ENCODE assay signal across 1 cellular context in genomic region chr17:7572338-7572587, GRCh38.
TF ChIP-seq lines count a peak whose summit lies in the region.

No MANE protein-coding gene starts in this region.

TF ChIP-seq in HepG2, 621 proteins besides CTCF, POLR2A, EP300 and RAD21 (continued from another document and continues in another):
- TF ChIP-seq PRDM10 (CRISPR knock-in tag; IDR thresholded peaks at IDR 0.05; ENCODE audit: low read depth), result peak; percentile 74; the same call in 1 of the 2 replicates
- TF ChIP-seq ZMYM4 (CRISPR knock-in tag; IDR thresholded peaks at IDR 0.05), result peak; percentile 77; the same call in 1 of the 2 replicates
- no peak for TF ChIP-seq MTA1 (CRISPR knock-in tag; IDR thresholded peaks at IDR 0.05; ENCODE audit: borderline replicate concordance)
- no peak for TF ChIP-seq TOPORS (CRISPR knock-in tag; IDR thresholded peaks at IDR 0.05)
- no peak for TF ChIP-seq NR2F6 (IDR thresholded peaks at IDR 0.05)
- peak; percentile 66; the same call in 1 of the 2 replicates for TF ChIP-seq NR2F6 (CRISPR knock-in tag; IDR thresholded peaks at IDR 0.05)
- TF ChIP-seq BRCA1 (CRISPR knock-in tag; IDR thresholded peaks at IDR 0.05), result peak; percentile 76; the same call in 1 of the 2 replicates
- TF ChIP-seq, protein P1, sequence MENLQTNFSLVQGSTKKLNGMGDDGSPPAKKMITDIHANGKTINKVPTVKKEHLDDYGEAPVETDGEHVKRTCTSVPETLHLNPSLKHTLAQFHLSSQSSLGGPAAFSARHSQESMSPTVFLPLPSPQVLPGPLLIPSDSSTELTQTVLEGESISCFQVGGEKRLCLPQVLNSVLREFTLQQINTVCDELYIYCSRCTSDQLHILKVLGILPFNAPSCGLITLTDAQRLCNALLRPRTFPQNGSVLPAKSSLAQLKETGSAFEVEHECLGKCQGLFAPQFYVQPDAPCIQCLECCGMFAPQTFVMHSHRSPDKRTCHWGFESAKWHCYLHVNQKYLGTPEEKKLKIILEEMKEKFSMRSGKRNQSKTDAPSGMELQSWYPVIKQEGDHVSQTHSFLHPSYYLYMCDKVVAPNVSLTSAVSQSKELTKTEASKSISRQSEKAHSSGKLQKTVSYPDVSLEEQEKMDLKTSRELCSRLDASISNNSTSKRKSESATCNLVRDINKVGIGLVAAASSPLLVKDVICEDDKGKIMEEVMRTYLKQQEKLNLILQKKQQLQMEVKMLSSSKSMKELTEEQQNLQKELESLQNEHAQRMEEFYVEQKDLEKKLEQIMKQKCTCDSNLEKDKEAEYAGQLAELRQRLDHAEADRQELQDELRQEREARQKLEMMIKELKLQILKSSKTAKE (CRISPR knock-in tag; IDR thresholded peaks at IDR 0.05; ENCODE audit: borderline replicate concordance), result no peak
- no peak for TF ChIP-seq ZSCAN21 (CRISPR knock-in tag; IDR thresholded peaks at IDR 0.05; ENCODE audit: borderline replicate concordance)
- TF ChIP-seq ZNF260 (CRISPR knock-in tag; IDR thresholded peaks at IDR 0.05; ENCODE audit: borderline replicate concordance, low read depth), result no peak
- no peak for TF ChIP-seq ZFP62 (CRISPR knock-in tag; IDR thresholded peaks at IDR 0.05)
- 0 out of 2 replicates have a peak, but pooled peaks have one; percentile 22 for TF ChIP-seq ZNF879 (CRISPR knock-in tag; IDR thresholded peaks at IDR 0.05)
- TF ChIP-seq ZNF335 (CRISPR knock-in tag; IDR thresholded peaks at IDR 0.05), result peak; percentile 87; the same call in 1 of the 2 replicates
- TF ChIP-seq ZBTB38 (CRISPR knock-in tag; IDR thresholded peaks at IDR 0.05), result 0 out of 2 replicates have a peak, but pooled peaks have one; percentile 19
- no peak for TF ChIP-seq GRHL1 (CRISPR knock-in tag; conservative IDR thresholded peaks at IDR 0.05)
- TF ChIP-seq KDM5B (CRISPR knock-in tag; IDR thresholded peaks at IDR 0.05; ENCODE audit: borderline replicate concordance), result no peak
- TF ChIP-seq HDAC2 (CRISPR knock-in tag; IDR thresholded peaks at IDR 0.05), result peak; percentile 73; the same call in 1 of the 2 replicates
- no peak for TF ChIP-seq ZNF883 (CRISPR knock-in tag; IDR thresholded peaks at IDR 0.05; ENCODE audit: not compliant biosample characterization)
- TF ChIP-seq IKZF4 (CRISPR knock-in tag; IDR thresholded peaks at IDR 0.05; ENCODE audit: borderline replicate concordance, low read depth, not compliant biosample characterization), result peak; percentile 49
- TF ChIP-seq, protein P2, sequence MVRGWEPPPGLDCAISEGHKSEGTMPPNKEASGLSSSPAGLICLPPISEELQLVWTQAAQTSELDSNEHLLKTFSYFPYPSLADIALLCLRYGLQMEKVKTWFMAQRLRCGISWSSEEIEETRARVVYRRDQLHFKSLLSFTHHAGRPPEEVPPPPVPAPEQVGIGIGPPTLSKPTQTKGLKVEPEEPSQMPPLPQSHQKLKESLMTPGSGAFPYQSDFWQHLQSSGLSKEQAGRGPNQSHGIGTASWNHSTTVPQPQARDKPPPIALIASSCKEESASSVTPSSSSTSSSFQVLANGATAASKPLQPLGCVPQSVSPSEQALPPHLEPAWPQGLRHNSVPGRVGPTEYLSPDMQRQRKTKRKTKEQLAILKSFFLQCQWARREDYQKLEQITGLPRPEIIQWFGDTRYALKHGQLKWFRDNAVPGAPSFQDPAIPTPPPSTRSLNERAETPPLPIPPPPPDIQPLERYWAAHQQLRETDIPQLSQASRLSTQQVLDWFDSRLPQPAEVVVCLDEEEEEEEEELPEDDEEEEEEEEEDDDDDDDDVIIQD (CRISPR knock-in tag; IDR thresholded peaks at IDR 0.05; ENCODE audit: low read depth), result no peak
- TF ChIP-seq ZNF546 (CRISPR knock-in tag; conservative IDR thresholded peaks at IDR 0.05), result no peak
- no peak for TF ChIP-seq DNMT1 (CRISPR knock-in tag; IDR thresholded peaks at IDR 0.05)
- TF ChIP-seq MYC (CRISPR knock-in tag; IDR thresholded peaks at IDR 0.05; ENCODE audit: borderline replicate concordance), result peak; percentile 99
- TF ChIP-seq, protein P3, sequence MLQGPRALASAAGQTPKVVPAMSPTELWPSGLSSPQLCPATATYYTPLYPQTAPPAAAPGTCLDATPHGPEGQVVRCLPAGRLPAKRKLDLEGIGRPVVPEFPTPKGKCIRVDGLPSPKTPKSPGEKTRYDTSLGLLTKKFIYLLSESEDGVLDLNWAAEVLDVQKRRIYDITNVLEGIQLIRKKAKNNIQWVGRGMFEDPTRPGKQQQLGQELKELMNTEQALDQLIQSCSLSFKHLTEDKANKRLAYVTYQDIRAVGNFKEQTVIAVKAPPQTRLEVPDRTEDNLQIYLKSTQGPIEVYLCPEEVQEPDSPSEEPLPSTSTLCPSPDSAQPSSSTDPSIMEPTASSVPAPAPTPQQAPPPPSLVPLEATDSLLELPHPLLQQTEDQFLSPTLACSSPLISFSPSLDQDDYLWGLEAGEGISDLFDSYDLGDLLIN (CRISPR knock-in tag; IDR thresholded peaks at IDR 0.05; ENCODE audit: borderline replicate concordance), result peak; percentile 53; the same call in 1 of the 2 replicates
- no peak for TF ChIP-seq SKI (IDR thresholded peaks at IDR 0.05; ENCODE audit: partially characterized antibody)
- TF ChIP-seq TBP (CRISPR knock-in tag; IDR thresholded peaks at IDR 0.05), result no peak
- peak; percentile 97; the same call in 2 of the 3 replicates for TF ChIP-seq MXI1 (IDR thresholded peaks at IDR 0.05; ENCODE audit: borderline replicate concordance, low read depth, low read length)
- no peak for TF ChIP-seq ZMYM3 (CRISPR knock-in tag; IDR thresholded peaks at IDR 0.05)
- TF ChIP-seq, protein P4, sequence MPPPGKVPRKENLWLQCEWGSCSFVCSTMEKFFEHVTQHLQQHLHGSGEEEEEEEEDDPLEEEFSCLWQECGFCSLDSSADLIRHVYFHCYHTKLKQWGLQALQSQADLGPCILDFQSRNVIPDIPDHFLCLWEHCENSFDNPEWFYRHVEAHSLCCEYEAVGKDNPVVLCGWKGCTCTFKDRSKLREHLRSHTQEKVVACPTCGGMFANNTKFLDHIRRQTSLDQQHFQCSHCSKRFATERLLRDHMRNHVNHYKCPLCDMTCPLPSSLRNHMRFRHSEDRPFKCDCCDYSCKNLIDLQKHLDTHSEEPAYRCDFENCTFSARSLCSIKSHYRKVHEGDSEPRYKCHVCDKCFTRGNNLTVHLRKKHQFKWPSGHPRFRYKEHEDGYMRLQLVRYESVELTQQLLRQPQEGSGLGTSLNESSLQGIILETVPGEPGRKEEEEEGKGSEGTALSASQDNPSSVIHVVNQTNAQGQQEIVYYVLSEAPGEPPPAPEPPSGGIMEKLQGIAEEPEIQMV (CRISPR knock-in tag; IDR thresholded peaks at IDR 0.05; ENCODE audit: low read depth), result peak; percentile 67; the same call in 1 of the 2 replicates
- TF ChIP-seq, protein P5, sequence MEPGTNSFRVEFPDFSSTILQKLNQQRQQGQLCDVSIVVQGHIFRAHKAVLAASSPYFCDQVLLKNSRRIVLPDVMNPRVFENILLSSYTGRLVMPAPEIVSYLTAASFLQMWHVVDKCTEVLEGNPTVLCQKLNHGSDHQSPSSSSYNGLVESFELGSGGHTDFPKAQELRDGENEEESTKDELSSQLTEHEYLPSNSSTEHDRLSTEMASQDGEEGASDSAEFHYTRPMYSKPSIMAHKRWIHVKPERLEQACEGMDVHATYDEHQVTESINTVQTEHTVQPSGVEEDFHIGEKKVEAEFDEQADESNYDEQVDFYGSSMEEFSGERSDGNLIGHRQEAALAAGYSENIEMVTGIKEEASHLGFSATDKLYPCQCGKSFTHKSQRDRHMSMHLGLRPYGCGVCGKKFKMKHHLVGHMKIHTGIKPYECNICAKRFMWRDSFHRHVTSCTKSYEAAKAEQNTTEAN (CRISPR knock-in tag; conservative IDR thresholded peaks at IDR 0.05), result peak; percentile 59; the same call in 1 of the 2 replicates
- TF ChIP-seq, protein P6, sequence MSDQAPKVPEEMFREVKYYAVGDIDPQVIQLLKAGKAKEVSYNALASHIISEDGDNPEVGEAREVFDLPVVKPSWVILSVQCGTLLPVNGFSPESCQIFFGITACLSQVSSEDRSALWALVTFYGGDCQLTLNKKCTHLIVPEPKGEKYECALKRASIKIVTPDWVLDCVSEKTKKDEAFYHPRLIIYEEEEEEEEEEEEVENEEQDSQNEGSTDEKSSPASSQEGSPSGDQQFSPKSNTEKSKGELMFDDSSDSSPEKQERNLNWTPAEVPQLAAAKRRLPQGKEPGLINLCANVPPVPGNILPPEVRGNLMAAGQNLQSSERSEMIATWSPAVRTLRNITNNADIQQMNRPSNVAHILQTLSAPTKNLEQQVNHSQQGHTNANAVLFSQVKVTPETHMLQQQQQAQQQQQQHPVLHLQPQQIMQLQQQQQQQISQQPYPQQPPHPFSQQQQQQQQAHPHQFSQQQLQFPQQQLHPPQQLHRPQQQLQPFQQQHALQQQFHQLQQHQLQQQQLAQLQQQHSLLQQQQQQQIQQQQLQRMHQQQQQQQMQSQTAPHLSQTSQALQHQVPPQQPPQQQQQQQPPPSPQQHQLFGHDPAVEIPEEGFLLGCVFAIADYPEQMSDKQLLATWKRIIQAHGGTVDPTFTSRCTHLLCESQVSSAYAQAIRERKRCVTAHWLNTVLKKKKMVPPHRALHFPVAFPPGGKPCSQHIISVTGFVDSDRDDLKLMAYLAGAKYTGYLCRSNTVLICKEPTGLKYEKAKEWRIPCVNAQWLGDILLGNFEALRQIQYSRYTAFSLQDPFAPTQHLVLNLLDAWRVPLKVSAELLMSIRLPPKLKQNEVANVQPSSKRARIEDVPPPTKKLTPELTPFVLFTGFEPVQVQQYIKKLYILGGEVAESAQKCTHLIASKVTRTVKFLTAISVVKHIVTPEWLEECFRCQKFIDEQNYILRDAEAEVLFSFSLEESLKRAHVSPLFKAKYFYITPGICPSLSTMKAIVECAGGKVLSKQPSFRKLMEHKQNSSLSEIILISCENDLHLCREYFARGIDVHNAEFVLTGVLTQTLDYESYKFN (CRISPR knock-in tag; conservative IDR thresholded peaks at IDR 0.05), result peak; percentile 54; the same call in 1 of the 2 replicates
- no peak for TF ChIP-seq ZNF333 (CRISPR knock-in tag; IDR thresholded peaks at IDR 0.05; ENCODE audit: borderline replicate concordance)
- no peak for TF ChIP-seq MXD1 (CRISPR knock-in tag; IDR thresholded peaks at IDR 0.05)
- TF ChIP-seq ZBTB7A (CRISPR knock-in tag; IDR thresholded peaks at IDR 0.05), result no peak; the same call in 1 of the 2 replicates
